1 cellular context compared by ENCODE assay signal in the genomic region with DNA sequence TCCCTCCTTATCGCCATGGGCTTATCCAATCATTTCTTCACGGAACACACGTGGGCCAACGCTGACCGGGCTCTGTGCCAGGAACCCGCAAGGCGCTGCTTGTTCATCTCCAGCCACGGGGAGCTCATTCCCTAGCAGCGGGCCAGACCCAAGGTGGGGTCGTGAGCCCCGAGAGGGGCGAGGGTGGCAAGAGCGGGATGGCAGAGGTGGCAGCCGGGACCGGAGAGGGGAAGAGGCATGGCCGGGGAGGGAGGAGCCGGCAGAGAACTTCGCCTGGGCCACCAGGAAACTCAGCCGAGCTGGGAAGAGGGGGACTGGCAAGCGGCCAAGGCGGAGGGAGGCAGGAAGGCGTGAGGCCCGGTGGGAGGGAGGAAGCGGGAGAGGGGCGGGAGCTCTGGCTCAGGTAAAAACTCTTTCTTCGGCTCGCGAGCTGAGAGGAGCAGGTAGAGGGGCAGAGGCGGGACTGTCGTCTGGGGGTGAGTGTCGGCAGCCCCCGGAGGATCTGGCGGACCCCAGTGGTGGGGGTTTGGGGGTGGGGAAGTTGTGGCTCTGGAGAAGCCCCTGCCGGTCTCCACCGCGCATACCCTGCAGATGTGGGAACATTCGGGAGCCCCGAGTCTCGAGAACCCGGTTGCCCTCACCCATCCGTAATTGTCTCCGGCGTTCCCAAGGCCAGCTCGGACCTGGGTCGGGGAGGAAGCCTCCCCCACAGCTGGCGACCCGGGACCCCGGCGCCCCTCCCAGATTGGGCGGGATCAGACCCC.
TF ChIP-seq lines count a peak whose summit lies in the region.

A gene with protein sequence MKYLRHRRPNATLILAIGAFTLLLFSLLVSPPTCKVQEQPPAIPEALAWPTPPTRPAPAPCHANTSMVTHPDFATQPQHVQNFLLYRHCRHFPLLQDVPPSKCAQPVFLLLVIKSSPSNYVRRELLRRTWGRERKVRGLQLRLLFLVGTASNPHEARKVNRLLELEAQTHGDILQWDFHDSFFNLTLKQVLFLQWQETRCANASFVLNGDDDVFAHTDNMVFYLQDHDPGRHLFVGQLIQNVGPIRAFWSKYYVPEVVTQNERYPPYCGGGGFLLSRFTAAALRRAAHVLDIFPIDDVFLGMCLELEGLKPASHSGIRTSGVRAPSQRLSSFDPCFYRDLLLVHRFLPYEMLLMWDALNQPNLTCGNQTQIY (plus strand): TSS at position 408 of the 764 bp plus-strand sequence. CDS start 12,670 bp downstream, outside the sequence.

TF ChIP-seq in K562, 482 proteins besides CTCF, POLR2A, EP300 and RAD21 (continued from another document and continues in another):
- TF ChIP-seq, protein P1, sequence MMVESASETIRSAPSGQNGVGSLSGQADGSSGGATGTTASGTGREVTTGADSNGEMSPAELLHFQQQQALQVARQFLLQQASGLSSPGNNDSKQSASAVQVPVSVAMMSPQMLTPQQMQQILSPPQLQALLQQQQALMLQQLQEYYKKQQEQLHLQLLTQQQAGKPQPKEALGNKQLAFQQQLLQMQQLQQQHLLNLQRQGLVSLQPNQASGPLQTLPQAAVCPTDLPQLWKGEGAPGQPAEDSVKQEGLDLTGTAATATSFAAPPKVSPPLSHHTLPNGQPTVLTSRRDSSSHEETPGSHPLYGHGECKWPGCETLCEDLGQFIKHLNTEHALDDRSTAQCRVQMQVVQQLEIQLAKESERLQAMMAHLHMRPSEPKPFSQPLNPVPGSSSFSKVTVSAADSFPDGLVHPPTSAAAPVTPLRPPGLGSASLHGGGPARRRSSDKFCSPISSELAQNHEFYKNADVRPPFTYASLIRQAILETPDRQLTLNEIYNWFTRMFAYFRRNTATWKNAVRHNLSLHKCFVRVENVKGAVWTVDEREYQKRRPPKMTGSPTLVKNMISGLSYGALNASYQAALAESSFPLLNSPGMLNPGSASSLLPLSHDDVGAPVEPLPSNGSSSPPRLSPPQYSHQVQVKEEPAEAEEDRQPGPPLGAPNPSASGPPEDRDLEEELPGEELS (CRISPR knock-in tag; IDR thresholded peaks at IDR 0.05; ENCODE audit: borderline replicate concordance), result no peak
- TF ChIP-seq NR2C1 (IDR thresholded peaks at IDR 0.05) (no peak), NR2C1 (tag; IDR thresholded peaks at IDR 0.05) (no peak), TSC22D4 (tag; IDR thresholded peaks at IDR 0.05) (no peak), SRSF3 (IDR thresholded peaks at IDR 0.05; ENCODE audit: insufficient read depth, low read length) (no peak), ASH1L (IDR thresholded peaks at IDR 0.05; ENCODE audit: borderline replicate concordance, low read depth, partially characterized antibody) (no peak), CHD1 (IDR thresholded peaks at IDR 0.05; ENCODE audit: low read length) (no peak), ZNF316 (IDR thresholded peaks at IDR 0.05) (no peak), POLR3G (IDR thresholded peaks at IDR 0.05; ENCODE audit: extremely low read depth, insufficient read length, insufficient replicate concordance) (no peak), ZNF134 (CRISPR knock-in tag; conservative IDR thresholded peaks at IDR 0.05) (no peak), PHF21A (IDR thresholded peaks at IDR 0.05; ENCODE audit: borderline replicate concordance, low read depth) (no peak), CCNT2 (IDR thresholded peaks at IDR 0.05; ENCODE audit: borderline replicate concordance, extremely low read depth, insufficient read length, low read depth, low read length) (no peak), ZEB2 (IDR thresholded peaks at IDR 0.05) (peak; percentile 33; the same call in 1 of the 2 replicates), CXXC5 (CRISPR knock-in tag; IDR thresholded peaks at IDR 0.05) (peak; percentile 60), SETDB1 (IDR thresholded peaks at IDR 0.05; ENCODE audit: low read length) (no peak), RBM22 (IDR thresholded peaks at IDR 0.05; ENCODE audit: low read depth, low read length, poor library complexity, severe bottlenecking) (no peak), HMG20A (CRISPR knock-in tag; conservative IDR thresholded peaks at IDR 0.05) (no peak), CREBBP (IDR thresholded peaks at IDR 0.05; ENCODE audit: low read depth, low read length) (no peak), ZNF436 (CRISPR knock-in tag; IDR thresholded peaks at IDR 0.05) (no peak), MAFG (tag; conservative IDR thresholded peaks at IDR 0.05) (no peak), ZNF143 (CRISPR knock-in tag; IDR thresholded peaks at IDR 0.05) (no peak), SMAD1 (IDR thresholded peaks at IDR 0.05; ENCODE audit: low read depth, low read length, partially characterized antibody) (no peak), POLR2G (IDR thresholded peaks at IDR 0.05; ENCODE audit: low read depth, low read length) (peak; percentile 18; the same call in 1 of the 2 replicates), ZNF830 (CRISPR knock-in tag; IDR thresholded peaks at IDR 0.05) (no peak), DPF2 (IDR thresholded peaks at IDR 0.05) (peak; percentile 59), ZNF75A (CRISPR knock-in tag; IDR thresholded peaks at IDR 0.05) (no peak), ARID1B (IDR thresholded peaks at IDR 0.05) (peak; percentile 64), NCOR1 (IDR thresholded peaks at IDR 0.05) (no peak), ZNF57 (CRISPR knock-in tag; IDR thresholded peaks at IDR 0.05) (no peak), BDP1 (IDR thresholded peaks at IDR 0.05; ENCODE audit: insufficient read depth, insufficient read length) (no peak), MCM3 (IDR thresholded peaks at IDR 0.05) (no peak), ESRRA (IDR thresholded peaks at IDR 0.05; ENCODE audit: borderline replicate concordance, low read depth) (no peak; the same call in 1 of the 2 replicates), ZNF764 (CRISPR knock-in tag; IDR thresholded peaks at IDR 0.05; ENCODE audit: low read depth) (no peak), MYBL2 (IDR thresholded peaks at IDR 0.05; ENCODE audit: low read depth) (no peak), MYBL2 (CRISPR knock-in tag; IDR thresholded peaks at IDR 0.05; ENCODE audit: borderline replicate concordance) (no peak), TBP (optimal IDR thresholded peaks at IDR 0.05; ENCODE audit: low read depth, low read length) (no peak), GATAD2B (IDR thresholded peaks at IDR 0.05; ENCODE audit: borderline replicate concordance) (no peak), NR2F6 (CRISPR knock-in tag; IDR thresholded peaks at IDR 0.05) (no peak), SPI1 (IDR thresholded peaks at IDR 0.05; ENCODE audit: borderline replicate concordance, low read depth, low read length) (peak; percentile 55; the same call in 1 of the 2 replicates), CBX2 (IDR thresholded peaks at IDR 0.05; ENCODE audit: insufficient read depth, low read length, poor library complexity, severe bottlenecking) (no peak)
- TF ChIP-seq, protein P2, sequence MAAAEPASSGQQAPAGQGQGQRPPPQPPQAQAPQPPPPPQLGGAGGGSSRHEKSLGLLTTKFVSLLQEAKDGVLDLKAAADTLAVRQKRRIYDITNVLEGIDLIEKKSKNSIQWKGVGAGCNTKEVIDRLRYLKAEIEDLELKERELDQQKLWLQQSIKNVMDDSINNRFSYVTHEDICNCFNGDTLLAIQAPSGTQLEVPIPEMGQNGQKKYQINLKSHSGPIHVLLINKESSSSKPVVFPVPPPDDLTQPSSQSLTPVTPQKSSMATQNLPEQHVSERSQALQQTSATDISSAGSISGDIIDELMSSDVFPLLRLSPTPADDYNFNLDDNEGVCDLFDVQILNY (CRISPR knock-in tag; IDR thresholded peaks at IDR 0.05), result no peak
- TF ChIP-seq, protein P3, sequence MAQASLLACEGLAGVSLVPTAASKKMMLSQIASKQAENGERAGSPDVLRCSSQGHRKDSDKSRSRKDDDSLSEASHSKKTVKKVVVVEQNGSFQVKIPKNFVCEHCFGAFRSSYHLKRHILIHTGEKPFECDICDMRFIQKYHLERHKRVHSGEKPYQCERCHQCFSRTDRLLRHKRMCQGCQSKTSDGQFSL (CRISPR knock-in tag; IDR thresholded peaks at IDR 0.05), result no peak
- TF ChIP-seq, protein P3 (tag; IDR thresholded peaks at IDR 0.05), result no peak
- TF ChIP-seq, protein P4, sequence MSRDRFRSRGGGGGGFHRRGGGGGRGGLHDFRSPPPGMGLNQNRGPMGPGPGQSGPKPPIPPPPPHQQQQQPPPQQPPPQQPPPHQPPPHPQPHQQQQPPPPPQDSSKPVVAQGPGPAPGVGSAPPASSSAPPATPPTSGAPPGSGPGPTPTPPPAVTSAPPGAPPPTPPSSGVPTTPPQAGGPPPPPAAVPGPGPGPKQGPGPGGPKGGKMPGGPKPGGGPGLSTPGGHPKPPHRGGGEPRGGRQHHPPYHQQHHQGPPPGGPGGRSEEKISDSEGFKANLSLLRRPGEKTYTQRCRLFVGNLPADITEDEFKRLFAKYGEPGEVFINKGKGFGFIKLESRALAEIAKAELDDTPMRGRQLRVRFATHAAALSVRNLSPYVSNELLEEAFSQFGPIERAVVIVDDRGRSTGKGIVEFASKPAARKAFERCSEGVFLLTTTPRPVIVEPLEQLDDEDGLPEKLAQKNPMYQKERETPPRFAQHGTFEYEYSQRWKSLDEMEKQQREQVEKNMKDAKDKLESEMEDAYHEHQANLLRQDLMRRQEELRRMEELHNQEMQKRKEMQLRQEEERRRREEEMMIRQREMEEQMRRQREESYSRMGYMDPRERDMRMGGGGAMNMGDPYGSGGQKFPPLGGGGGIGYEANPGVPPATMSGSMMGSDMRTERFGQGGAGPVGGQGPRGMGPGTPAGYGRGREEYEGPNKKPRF (IDR thresholded peaks at IDR 0.05; ENCODE audit: low read depth, low read length), result no peak
- TF ChIP-seq, protein P5, sequence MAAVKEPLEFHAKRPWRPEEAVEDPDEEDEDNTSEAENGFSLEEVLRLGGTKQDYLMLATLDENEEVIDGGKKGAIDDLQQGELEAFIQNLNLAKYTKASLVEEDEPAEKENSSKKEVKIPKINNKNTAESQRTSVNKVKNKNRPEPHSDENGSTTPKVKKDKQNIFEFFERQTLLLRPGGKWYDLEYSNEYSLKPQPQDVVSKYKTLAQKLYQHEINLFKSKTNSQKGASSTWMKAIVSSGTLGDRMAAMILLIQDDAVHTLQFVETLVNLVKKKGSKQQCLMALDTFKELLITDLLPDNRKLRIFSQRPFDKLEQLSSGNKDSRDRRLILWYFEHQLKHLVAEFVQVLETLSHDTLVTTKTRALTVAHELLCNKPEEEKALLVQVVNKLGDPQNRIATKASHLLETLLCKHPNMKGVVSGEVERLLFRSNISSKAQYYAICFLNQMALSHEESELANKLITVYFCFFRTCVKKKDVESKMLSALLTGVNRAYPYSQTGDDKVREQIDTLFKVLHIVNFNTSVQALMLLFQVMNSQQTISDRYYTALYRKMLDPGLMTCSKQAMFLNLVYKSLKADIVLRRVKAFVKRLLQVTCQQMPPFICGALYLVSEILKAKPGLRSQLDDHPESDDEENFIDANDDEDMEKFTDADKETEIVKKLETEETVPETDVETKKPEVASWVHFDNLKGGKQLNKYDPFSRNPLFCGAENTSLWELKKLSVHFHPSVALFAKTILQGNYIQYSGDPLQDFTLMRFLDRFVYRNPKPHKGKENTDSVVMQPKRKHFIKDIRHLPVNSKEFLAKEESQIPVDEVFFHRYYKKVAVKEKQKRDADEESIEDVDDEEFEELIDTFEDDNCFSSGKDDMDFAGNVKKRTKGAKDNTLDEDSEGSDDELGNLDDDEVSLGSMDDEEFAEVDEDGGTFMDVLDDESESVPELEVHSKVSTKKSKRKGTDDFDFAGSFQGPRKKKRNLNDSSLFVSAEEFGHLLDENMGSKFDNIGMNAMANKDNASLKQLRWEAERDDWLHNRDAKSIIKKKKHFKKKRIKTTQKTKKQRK (IDR thresholded peaks at IDR 0.05; ENCODE audit: borderline replicate concordance, low read depth, low read length), result no peak
- TF ChIP-seq, protein P6, sequence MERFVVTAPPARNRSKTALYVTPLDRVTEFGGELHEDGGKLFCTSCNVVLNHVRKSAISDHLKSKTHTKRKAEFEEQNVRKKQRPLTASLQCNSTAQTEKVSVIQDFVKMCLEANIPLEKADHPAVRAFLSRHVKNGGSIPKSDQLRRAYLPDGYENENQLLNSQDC (CRISPR knock-in tag; IDR thresholded peaks at IDR 0.05), result no peak
- TF ChIP-seq, protein P7, sequence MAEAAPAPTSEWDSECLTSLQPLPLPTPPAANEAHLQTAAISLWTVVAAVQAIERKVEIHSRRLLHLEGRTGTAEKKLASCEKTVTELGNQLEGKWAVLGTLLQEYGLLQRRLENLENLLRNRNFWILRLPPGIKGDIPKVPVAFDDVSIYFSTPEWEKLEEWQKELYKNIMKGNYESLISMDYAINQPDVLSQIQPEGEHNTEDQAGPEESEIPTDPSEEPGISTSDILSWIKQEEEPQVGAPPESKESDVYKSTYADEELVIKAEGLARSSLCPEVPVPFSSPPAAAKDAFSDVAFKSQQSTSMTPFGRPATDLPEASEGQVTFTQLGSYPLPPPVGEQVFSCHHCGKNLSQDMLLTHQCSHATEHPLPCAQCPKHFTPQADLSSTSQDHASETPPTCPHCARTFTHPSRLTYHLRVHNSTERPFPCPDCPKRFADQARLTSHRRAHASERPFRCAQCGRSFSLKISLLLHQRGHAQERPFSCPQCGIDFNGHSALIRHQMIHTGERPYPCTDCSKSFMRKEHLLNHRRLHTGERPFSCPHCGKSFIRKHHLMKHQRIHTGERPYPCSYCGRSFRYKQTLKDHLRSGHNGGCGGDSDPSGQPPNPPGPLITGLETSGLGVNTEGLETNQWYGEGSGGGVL (CRISPR knock-in tag; IDR thresholded peaks at IDR 0.05), result no peak
- TF ChIP-seq, protein P8, sequence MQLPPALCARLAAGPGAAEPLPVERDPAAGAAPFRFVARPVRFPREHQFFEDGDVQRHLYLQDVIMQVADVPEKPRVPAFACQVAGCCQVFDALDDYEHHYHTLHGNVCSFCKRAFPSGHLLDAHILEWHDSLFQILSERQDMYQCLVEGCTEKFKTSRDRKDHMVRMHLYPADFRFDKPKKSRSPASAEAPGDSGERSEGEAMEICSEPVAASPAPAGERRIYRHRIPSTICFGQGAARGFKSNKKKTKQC (CRISPR knock-in tag; IDR thresholded peaks at IDR 0.05), result no peak
- TF ChIP-seq, protein P9, sequence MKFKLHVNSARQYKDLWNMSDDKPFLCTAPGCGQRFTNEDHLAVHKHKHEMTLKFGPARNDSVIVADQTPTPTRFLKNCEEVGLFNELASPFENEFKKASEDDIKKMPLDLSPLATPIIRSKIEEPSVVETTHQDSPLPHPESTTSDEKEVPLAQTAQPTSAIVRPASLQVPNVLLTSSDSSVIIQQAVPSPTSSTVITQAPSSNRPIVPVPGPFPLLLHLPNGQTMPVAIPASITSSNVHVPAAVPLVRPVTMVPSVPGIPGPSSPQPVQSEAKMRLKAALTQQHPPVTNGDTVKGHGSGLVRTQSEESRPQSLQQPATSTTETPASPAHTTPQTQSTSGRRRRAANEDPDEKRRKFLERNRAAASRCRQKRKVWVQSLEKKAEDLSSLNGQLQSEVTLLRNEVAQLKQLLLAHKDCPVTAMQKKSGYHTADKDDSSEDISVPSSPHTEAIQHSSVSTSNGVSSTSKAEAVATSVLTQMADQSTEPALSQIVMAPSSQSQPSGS (CRISPR knock-in tag; IDR thresholded peaks at IDR 0.05), result no peak
